In genomic region chr19:46602392-46603194, GRCh38 we compare ENCODE assay signal across 1 cellular context.
TF ChIP-seq lines count a peak whose summit lies in the region.

No MANE protein-coding gene starts in this region.

TF ChIP-seq in HEK293, 187 proteins besides CTCF, POLR2A, EP300 and RAD21 (continued from another document):
- TF ChIP-seq ZBTB48 (tag by site-specific recombination; IDR thresholded peaks at IDR 0.05) (no peak), ZNF610 (tag by site-specific recombination; IDR thresholded peaks at IDR 0.05; ENCODE audit: borderline replicate concordance) (no peak), SCRT1 (tag by site-specific recombination; IDR thresholded peaks at IDR 0.05; ENCODE audit: borderline replicate concordance) (no peak), ZNF211 (tag by site-specific recombination; IDR thresholded peaks at IDR 0.05; ENCODE audit: low read depth) (no peak), ZBTB17 (tag by site-specific recombination; IDR thresholded peaks at IDR 0.05) (0 out of 2 replicates have a peak, but pooled peaks have one; percentile 25), ZNF2 (tag by site-specific recombination; IDR thresholded peaks at IDR 0.05) (no peak), ZNF248 (tag by site-specific recombination; IDR thresholded peaks at IDR 0.05) (no peak), ZBTB20 (tag by site-specific recombination; IDR thresholded peaks at IDR 0.05) (peak; percentile 58; the same call in 1 of the 2 replicates), ZNF112 (tag by site-specific recombination; IDR thresholded peaks at IDR 0.05) (no peak), ZNF76 (tag by site-specific recombination; IDR thresholded peaks at IDR 0.05; ENCODE audit: borderline replicate concordance, low read depth) (no peak), HOXC10 (CRISPR knock-in tag; IDR thresholded peaks at IDR 0.05) (no peak), MYNN (tag by site-specific recombination; IDR thresholded peaks at IDR 0.05; ENCODE audit: borderline replicate concordance) (no peak), ZNF324 (tag by site-specific recombination; IDR thresholded peaks at IDR 0.05) (no peak), ZNF394 (tag by site-specific recombination; IDR thresholded peaks at IDR 0.05; ENCODE audit: borderline replicate concordance) (no peak), ZNF701 (tag by site-specific recombination; IDR thresholded peaks at IDR 0.05) (no peak), BCL6B (tag by site-specific recombination; IDR thresholded peaks at IDR 0.05) (no peak), KLF16 (tag by site-specific recombination; IDR thresholded peaks at IDR 0.05) (no peak), ZSCAN30 (tag by site-specific recombination; IDR thresholded peaks at IDR 0.05) (no peak), PRDM6 (tag by site-specific recombination; IDR thresholded peaks at IDR 0.05) (no peak), ZNF785 (tag by site-specific recombination; IDR thresholded peaks at IDR 0.05) (no peak), ZNF114 (tag by site-specific recombination; IDR thresholded peaks at IDR 0.05) (no peak), ZNF530 (tag by site-specific recombination; IDR thresholded peaks at IDR 0.05; ENCODE audit: low read depth) (no peak), ZFHX2 (tag by site-specific recombination; conservative IDR thresholded peaks at IDR 0.05) (peak; percentile 77), ZNF626 (tag by site-specific recombination; IDR thresholded peaks at IDR 0.05) (no peak), BCL11A (tag by site-specific recombination; IDR thresholded peaks at IDR 0.05; ENCODE audit: low read depth) (no peak), TCF7L2 (IDR thresholded peaks at IDR 0.05; ENCODE audit: borderline replicate concordance, low read depth, low read length) (no peak), SP3 (tag by site-specific recombination; IDR thresholded peaks at IDR 0.05) (no peak), ZNF335 (tag by site-specific recombination; conservative IDR thresholded peaks at IDR 0.05) (peak; percentile 4; the same call in 1 of the 2 replicates), KLF8 (tag by site-specific recombination; IDR thresholded peaks at IDR 0.05) (0 out of 2 replicates have a peak, but pooled peaks have one; percentile 1), ZNF37A (tag by site-specific recombination; IDR thresholded peaks at IDR 0.05) (no peak), ZBTB1 (tag by site-specific recombination; IDR thresholded peaks at IDR 0.05) (no peak), ZNF830 (tag by site-specific recombination; IDR thresholded peaks at IDR 0.05; ENCODE audit: low read depth) (no peak), ZNF621 (tag by site-specific recombination; IDR thresholded peaks at IDR 0.05) (no peak), ZNF768 (tag by site-specific recombination; IDR thresholded peaks at IDR 0.05) (no peak), ZBTB8A (tag by site-specific recombination; IDR thresholded peaks at IDR 0.05) (no peak), ZNF132 (tag by site-specific recombination; IDR thresholded peaks at IDR 0.05; ENCODE audit: borderline replicate concordance) (no peak), ZNF571 (tag by site-specific recombination; IDR thresholded peaks at IDR 0.05) (no peak), ZNF837 (tag by site-specific recombination; IDR thresholded peaks at IDR 0.05) (no peak), ZNF776 (tag by site-specific recombination; IDR thresholded peaks at IDR 0.05; ENCODE audit: borderline replicate concordance) (no peak)
- TF ChIP-seq, protein P1, sequence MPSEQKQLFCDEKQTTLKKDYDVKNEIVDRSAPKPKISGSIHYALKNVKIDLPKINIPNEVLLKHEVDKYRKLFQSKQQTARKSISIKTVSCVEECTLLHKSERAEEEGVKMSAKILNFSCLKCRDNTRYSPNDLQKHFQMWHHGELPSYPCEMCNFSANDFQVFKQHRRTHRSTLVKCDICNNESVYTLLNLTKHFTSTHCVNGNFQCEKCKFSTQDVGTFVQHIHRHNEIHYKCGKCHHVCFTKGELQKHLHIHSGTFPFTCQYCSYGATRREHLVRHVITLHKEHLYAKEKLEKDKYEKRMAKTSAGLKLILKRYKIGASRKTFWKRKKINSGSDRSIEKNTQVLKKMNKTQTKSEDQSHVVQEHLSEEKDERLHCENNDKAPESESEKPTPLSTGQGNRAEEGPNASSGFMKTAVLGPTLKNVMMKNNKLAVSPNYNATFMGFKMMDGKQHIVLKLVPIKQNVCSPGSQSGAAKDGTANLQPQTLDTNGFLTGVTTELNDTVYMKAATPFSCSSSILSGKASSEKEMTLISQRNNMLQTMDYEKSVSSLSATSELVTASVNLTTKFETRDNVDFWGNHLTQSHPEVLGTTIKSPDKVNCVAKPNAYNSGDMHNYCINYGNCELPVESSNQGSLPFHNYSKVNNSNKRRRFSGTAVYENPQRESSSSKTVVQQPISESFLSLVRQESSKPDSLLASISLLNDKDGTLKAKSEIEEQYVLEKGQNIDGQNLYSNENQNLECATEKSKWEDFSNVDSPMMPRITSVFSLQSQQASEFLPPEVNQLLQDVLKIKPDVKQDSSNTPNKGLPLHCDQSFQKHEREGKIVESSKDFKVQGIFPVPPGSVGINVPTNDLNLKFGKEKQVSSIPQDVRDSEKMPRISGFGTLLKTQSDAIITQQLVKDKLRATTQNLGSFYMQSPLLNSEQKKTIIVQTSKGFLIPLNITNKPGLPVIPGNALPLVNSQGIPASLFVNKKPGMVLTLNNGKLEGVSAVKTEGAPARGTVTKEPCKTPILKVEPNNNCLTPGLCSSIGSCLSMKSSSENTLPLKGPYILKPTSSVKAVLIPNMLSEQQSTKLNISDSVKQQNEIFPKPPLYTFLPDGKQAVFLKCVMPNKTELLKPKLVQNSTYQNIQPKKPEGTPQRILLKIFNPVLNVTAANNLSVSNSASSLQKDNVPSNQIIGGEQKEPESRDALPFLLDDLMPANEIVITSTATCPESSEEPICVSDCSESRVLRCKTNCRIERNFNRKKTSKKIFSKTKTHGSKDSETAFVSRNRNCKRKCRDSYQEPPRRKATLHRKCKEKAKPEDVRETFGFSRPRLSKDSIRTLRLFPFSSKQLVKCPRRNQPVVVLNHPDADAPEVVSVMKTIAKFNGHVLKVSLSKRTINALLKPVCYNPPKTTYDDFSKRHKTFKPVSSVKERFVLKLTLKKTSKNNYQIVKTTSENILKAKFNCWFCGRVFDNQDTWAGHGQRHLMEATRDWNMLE (tag by site-specific recombination; conservative IDR thresholded peaks at IDR 0.05; ENCODE audit: low read depth), result no peak
- TF ChIP-seq, protein P2, sequence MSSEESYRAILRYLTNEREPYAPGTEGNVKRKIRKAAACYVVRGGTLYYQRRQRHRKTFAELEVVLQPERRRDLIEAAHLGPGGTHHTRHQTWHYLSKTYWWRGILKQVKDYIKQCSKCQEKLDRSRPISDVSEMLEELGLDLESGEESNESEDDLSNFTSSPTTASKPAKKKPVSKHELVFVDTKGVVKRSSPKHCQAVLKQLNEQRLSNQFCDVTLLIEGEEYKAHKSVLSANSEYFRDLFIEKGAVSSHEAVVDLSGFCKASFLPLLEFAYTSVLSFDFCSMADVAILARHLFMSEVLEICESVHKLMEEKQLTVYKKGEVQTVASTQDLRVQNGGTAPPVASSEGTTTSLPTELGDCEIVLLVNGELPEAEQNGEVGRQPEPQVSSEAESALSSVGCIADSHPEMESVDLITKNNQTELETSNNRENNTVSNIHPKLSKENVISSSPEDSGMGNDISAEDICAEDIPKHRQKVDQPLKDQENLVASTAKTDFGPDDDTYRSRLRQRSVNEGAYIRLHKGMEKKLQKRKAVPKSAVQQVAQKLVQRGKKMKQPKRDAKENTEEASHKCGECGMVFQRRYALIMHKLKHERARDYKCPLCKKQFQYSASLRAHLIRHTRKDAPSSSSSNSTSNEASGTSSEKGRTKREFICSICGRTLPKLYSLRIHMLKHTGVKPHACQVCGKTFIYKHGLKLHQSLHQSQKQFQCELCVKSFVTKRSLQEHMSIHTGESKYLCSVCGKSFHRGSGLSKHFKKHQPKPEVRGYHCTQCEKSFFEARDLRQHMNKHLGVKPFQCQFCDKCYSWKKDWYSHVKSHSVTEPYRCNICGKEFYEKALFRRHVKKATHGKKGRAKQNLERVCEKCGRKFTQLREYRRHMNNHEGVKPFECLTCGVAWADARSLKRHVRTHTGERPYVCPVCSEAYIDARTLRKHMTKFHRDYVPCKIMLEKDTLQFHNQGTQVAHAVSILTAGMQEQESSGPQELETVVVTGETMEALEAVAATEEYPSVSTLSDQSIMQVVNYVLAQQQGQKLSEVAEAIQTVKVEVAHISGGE (tag by site-specific recombination; conservative IDR thresholded peaks at IDR 0.05; ENCODE audit: low read depth), result no peak
- TF ChIP-seq, protein P3, sequence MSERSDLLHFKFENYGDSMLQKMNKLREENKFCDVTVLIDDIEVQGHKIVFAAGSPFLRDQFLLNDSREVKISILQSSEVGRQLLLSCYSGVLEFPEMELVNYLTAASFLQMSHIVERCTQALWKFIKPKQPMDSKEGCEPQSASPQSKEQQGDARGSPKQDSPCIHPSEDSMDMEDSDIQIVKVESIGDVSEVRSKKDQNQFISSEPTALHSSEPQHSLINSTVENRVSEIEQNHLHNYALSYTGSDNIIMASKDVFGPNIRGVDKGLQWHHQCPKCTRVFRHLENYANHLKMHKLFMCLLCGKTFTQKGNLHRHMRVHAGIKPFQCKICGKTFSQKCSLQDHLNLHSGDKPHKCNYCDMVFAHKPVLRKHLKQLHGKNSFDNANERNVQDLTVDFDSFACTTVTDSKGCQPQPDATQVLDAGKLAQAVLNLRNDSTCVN (tag by site-specific recombination; optimal IDR thresholded peaks at IDR 0.05), result no peak
- TF ChIP-seq, protein P4, sequence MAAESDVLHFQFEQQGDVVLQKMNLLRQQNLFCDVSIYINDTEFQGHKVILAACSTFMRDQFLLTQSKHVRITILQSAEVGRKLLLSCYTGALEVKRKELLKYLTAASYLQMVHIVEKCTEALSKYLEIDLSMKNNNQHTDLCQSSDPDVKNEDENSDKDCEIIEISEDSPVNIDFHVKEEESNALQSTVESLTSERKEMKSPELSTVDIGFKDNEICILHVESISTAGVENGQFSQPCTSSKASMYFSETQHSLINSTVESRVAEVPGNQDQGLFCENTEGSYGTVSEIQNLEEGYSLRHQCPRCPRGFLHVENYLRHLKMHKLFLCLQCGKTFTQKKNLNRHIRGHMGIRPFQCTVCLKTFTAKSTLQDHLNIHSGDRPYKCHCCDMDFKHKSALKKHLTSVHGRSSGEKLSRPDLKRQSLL (tag by site-specific recombination; IDR thresholded peaks at IDR 0.05), result no peak
